12 cellular contexts compared by ENCODE assay signal in the genomic region with DNA sequence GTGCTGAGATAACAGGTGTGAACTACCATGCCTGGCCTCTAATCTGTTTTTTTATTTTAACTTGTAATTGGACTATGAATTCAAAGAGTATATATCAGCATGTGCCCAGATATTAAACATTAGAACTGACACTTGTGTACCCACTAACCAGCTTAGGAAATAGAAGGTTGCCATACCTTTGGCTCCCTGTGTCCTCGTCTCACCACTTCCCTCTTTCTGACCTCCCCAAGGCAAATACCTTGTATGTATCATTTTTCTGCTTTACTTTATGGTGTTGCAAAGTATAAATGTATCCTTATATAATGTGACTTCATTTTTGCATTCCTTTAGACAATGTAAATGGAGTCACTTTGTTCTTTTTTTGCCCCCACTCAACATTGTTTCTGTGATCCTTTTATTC. TPM values are rescaled to one million over a fixed set of nuclear protein-coding genes. Genes with fewer than 3 reads are reported as not detected.
DNase-seq lines count a peak whose midpoint lies in the region; ATAC-seq and TF ChIP-seq lines count a peak whose summit lies in the region.
"Had no signal": no experiment of that assay in that cellular context is flagged by ENCODE, and none has a peak within 500 bp of the region (broad histone marks: within the 10 kb centered on the region; RNA-seq: fewer than 3 reads in every experiment).

No MANE protein-coding gene starts in this region.

- no peak overlapping the region for H4K5ac ChIP-seq in mesendoderm (ENCODE audit: low read length)

- CTCF ChIA-PET in activated CD4-positive, alpha-beta memory T cell treated with anti-CD3 and anti-CD28 coated beads, Interleukin-2, amount 10 ng/mL, durations not matched to agents 7 days and 5 days (lab: Charles Lee), result interaction anchor here (0.7 kb wide), 1 partner anchor 104 kb away, joined by 4 read pairs; no protein-coding TSS in a partner anchor

- H3K4me3 Mint-ChIP-seq in activated CD4-positive, alpha-beta memory T cell treated with anti-CD3 and anti-CD28 coated beads, Interleukin-2, amount 10 ng/mL, durations not matched to agents 7 days and 5 days, result no peak overlapping the region
- no peak overlapping the region for H3K4me3 Mint-ChIP-seq in mesothelial cell of epicardium
- peak overlapping the region; percentile 13 for H3K4me3 Mint-ChIP-seq in type B pancreatic cell

- no peaks in the 10 kb centered on the region for H3K27me3 Mint-ChIP-seq in activated CD4-positive, alpha-beta memory T cell treated with anti-CD3 and anti-CD28 coated beads, Interleukin-2, amount 10 ng/mL, durations not matched to agents 7 days and 5 days
- H3K27me3 Mint-ChIP-seq in mesothelial cell of epicardium (ENCODE audit: low read depth) (no peaks in the 10 kb centered on the region), type B pancreatic cell (no peaks in the 10 kb centered on the region)

- H3K36me3 ChIP-seq in cardiac muscle cell (no peaks in the 10 kb centered on the region), mesendoderm (ENCODE audit: control insufficient read depth, insufficient read depth, low read length) (peaks cover 5% of the 10 kb centered on the region)

- no peak overlapping the region for H4K8ac ChIP-seq in mesendoderm (ENCODE audit: low read depth, low read length)

- 64% methylated on average over 1 of the region's 1 CpG for WGBS in right cardiac atrium
- WGBS in mesendoderm (ENCODE audit: extremely low coverage, insufficient coverage, low lambda C conversion rate), result no CpG with 5 or more reads among the region's 1 CpG

- H2BK15ac ChIP-seq in mesendoderm (replicated peaks; ENCODE audit: low read depth), result no peak overlapping the region

- H3K18ac ChIP-seq in mesendoderm (ENCODE audit: low read length), result no peak overlapping the region

- peaks cover 25% of the 10 kb centered on the region for H3K4me1 ChIP-seq in cardiac muscle cell (ENCODE audit: low read depth)
- peaks cover 37% of the 10 kb centered on the region for H3K4me1 ChIP-seq in right cardiac atrium (ENCODE audit: control insufficient read depth, insufficient read depth, low read length)
- H3K4me1 ChIP-seq in mesendoderm (ENCODE audit: control insufficient read depth, low read depth, low read length), result peaks cover 15% of the 10 kb centered on the region

- H3K4me3 ChIP-seq in cardiac muscle cell (no peak overlapping the region), right cardiac atrium (ENCODE audit: low read length) (no peak overlapping the region), mesendoderm (ENCODE audit: low read length) (no peak overlapping the region)

- no peak overlapping the region for H2BK120ac ChIP-seq in mesendoderm (ENCODE audit: low read depth, low read length)

- peaks cover 92% of the 10 kb centered on the region for H3K79me2 ChIP-seq in mesendoderm (ENCODE audit: control insufficient read depth, insufficient read depth, low read length)

- H3K9me3 ChIP-seq in cardiac muscle cell (ENCODE audit: low read depth) (no peaks in the 10 kb centered on the region), right cardiac atrium (ENCODE audit: control insufficient read depth, low read length) (no peaks in the 10 kb centered on the region)

- H3K79me1 ChIP-seq in mesendoderm (ENCODE audit: low read length), result peaks cover 8% of the 10 kb centered on the region

- H3K27me3 ChIP-seq in cardiac muscle cell (no peaks in the 10 kb centered on the region), right cardiac atrium (ENCODE audit: control insufficient read depth, insufficient read depth) (no peaks in the 10 kb centered on the region), mesendoderm (ENCODE audit: insufficient read depth, low read length, poor library complexity) (no peaks in the 10 kb centered on the region)

- intact Hi-C loops in right cardiac atrium (cut with DNase I), result loop anchor here in 3 of 4 donors (10.0 kb wide), 3 partner anchors 85 to 1175 kb away; partner anchors contain the start of gene CCND1 (in 1 of the 3)

- no peak overlapping the region for H2AK5ac ChIP-seq in mesendoderm (ENCODE audit: low read length)

- H3K4me1 Mint-ChIP-seq in activated CD4-positive, alpha-beta memory T cell treated with anti-CD3 and anti-CD28 coated beads, Interleukin-2, amount 10 ng/mL, durations not matched to agents 7 days and 5 days, result peaks cover 86% of the 10 kb centered on the region
- peaks cover 44% of the 10 kb centered on the region for H3K4me1 Mint-ChIP-seq in mesothelial cell of epicardium
- peaks cover 52% of the 10 kb centered on the region for H3K4me1 Mint-ChIP-seq in type B pancreatic cell (ENCODE audit: unreplicated experiment)

- H3K9ac ChIP-seq in mesendoderm (ENCODE audit: low read length), result no peak overlapping the region

- no peak overlapping the region for H3K4ac ChIP-seq in mesendoderm (ENCODE audit: low read depth, low read length)

- H3K27ac ChIP-seq in cardiac muscle cell (peak overlapping the region; percentile 26), right cardiac atrium (ENCODE audit: low read length) (no peak overlapping the region), mesendoderm (ENCODE audit: low read depth, low read length) (no peak overlapping the region)

- no peak overlapping the region for H2BK5ac ChIP-seq in mesendoderm (ENCODE audit: low read length)

- POLR2A ChIA-PET in activated CD4-positive, alpha-beta memory T cell treated with anti-CD3 and anti-CD28 coated beads, Interleukin-2, amount 10 ng/mL, durations not matched to agents 7 days and 5 days (lab: Charles Lee), result no interaction called here

- TF ChIP-seq CTCF in cardiac muscle cell (IDR thresholded peaks at IDR 0.05; ENCODE audit: low read depth, low read length), result no peak
- TF ChIP-seq CTCF in mesothelial cell of epicardium (IDR thresholded peaks at IDR 0.05; ENCODE audit: unreplicated experiment), result no peak
- no peak for TF ChIP-seq CTCF in type B pancreatic cell (conservative IDR thresholded peaks at IDR 0.05)

- no peak overlapping the region for H3K56ac ChIP-seq in mesendoderm (ENCODE audit: low read length)

- no peak overlapping the region for H3K23ac ChIP-seq in mesendoderm (ENCODE audit: low read length)

- H3K27ac Mint-ChIP-seq in activated CD4-positive, alpha-beta memory T cell treated with anti-CD3 and anti-CD28 coated beads, Interleukin-2, amount 10 ng/mL, durations not matched to agents 7 days and 5 days, result peak overlapping the region; percentile 52
- H3K27ac Mint-ChIP-seq in mesothelial cell of epicardium (peak overlapping the region; percentile 31), type B pancreatic cell (peak overlapping the region; percentile 22)

- no peak for DNase-seq in cardiac muscle cell (ENCODE audit: low read depth in 1 of 2, low spot score in 1 of 2)
- no peak for DNase-seq in right cardiac atrium
- no peak for DNase-seq in activated CD4-positive, alpha-beta memory T cell treated with anti-CD3 and anti-CD28 coated beads, Interleukin-2, amount 10 ng/mL, durations not matched to agents 7 days and 5 days
- DNase-seq in mesothelial cell of epicardium (ENCODE audit: low spot score in 2 of 2, unreplicated experiment in 2 of 2), result no peak
- DNase-seq in type B pancreatic cell (ENCODE audit: extremely low spot score, unreplicated experiment), result no peak
- no peak for DNase-seq in NCI-H2107 treated with DMSO at 0.1 percent for 48 hours (lab: John Stamatoyannopoulos, UW; ENCODE audit: unreplicated experiment)
- no peak for DNase-seq in DMS153 treated with DMSO at 0.1 percent for 48 hours (lab: John Stamatoyannopoulos, UW; ENCODE audit: unreplicated experiment)
- no peak for DNase-seq in mesendoderm
- DNase-seq: dermis blood vessel endothelial cell, NCI-H146, NCI-H524 treated with DMSO at 0.1 percent for 48 hours, T1000 had no signal

- H3K9me3 Mint-ChIP-seq in activated CD4-positive, alpha-beta memory T cell treated with anti-CD3 and anti-CD28 coated beads, Interleukin-2, amount 10 ng/mL, durations not matched to agents 7 days and 5 days, result no peaks in the 10 kb centered on the region
- peaks cover 16% of the 10 kb centered on the region for H3K9me3 Mint-ChIP-seq in mesothelial cell of epicardium
- H3K9me3 Mint-ChIP-seq in type B pancreatic cell, result peaks cover 15% of the 10 kb centered on the region

- no peak for ATAC-seq in right cardiac atrium

- no peak overlapping the region for H3K4me2 ChIP-seq in mesendoderm (ENCODE audit: low read length)

- peaks cover 57% of the 10 kb centered on the region for H3K36me3 Mint-ChIP-seq in activated CD4-positive, alpha-beta memory T cell treated with anti-CD3 and anti-CD28 coated beads, Interleukin-2, amount 10 ng/mL, durations not matched to agents 7 days and 5 days (ENCODE audit: low read depth)
- H3K36me3 Mint-ChIP-seq in mesothelial cell of epicardium (peaks cover 34% of the 10 kb centered on the region), type B pancreatic cell (peaks cover 63% of the 10 kb centered on the region)

RNA-seq across cellular contexts. Expression of gene PPP6R3, which starts 9.1 kb away (rescaled TPM):
- 83.2 and 118 TPM in 2 replicates for total RNA-seq in cardiac muscle cell
- polyA plus RNA-seq in cardiac muscle cell, result 41.9 and 57.7 TPM in 2 replicates
- 100 to 1,000 TPM in 1 of 4 donors, 10 to 100 TPM in 3; 81.5 to 101 (median 90.8) TPM for total RNA-seq in right cardiac atrium
- 22.1 TPM for polyA plus RNA-seq in right cardiac atrium
- total RNA-seq in activated CD4-positive, alpha-beta memory T cell treated with anti-CD3 and anti-CD28 coated beads, Interleukin-2, amount 10 ng/mL, durations not matched to agents 7 days and 5 days, result 100 to 1,000 TPM; 105 to 115 TPM
- total RNA-seq in mesothelial cell of epicardium, result 133 to 141 TPM (median 137 TPM) in 3 replicates
- total RNA-seq in type B pancreatic cell (ENCODE audit: low replicate concordance), result 102 and 104 TPM in 2 replicates
- 92.3 TPM for polyA plus RNA-seq in mesendoderm (2013, experiment 1 of 2)
- 93.3 TPM for polyA plus RNA-seq in mesendoderm (2013, experiment 2 of 2)
